Comparison of ENCODE assay signal across 9 cellular contexts in the genomic region with DNA sequence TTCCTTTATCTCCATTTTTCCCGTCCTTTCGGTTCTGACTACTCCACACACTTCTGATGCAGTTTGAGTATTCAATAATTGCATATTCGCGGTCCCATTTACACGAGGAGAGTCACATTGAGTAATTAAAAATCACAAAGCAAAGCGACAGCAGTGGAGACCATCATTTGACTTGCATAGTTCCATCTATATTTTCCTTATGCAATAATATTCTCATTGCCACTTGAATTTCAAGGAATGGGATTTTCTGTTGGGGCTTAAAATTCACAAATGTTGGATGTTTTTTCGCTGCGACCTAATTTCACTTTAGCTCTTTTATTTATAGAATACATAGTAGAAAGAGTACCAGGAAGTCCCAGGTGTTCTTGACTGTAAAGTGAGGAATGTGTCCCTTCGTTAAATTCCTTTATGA.
DNase-seq lines count a peak whose midpoint lies in the region; ATAC-seq, FAIRE-seq and TF ChIP-seq lines count a peak whose summit lies in the region.
"Had no signal": no experiment of that assay in that cellular context is flagged by ENCODE, and none has a peak within 500 bp of the region (broad histone marks: within the 10 kb centered on the region; RNA-seq: fewer than 3 reads in every experiment).

No MANE protein-coding gene starts in this region.

- TF ChIP-seq EP300 in sigmoid colon (IDR thresholded peaks at IDR 0.05) = no peak

- 51 to 70% methylated on average over 9 of the region's 9 CpGs for WGBS in sigmoid colon, 2 donors

- FAIRE-seq in GM12892 (lab: Jason Lieb, UNC) = peak; percentile 24
- FAIRE-seq: TTC549 had no signal

- H3K27me3 Mint-ChIP-seq in T-helper 17 cell = no peaks in the 10 kb centered on the region

- H3K27ac Mint-ChIP-seq in T-helper 17 cell = peak overlapping the region; percentile 96

- H3K36me3 ChIP-seq in sigmoid colon = no peaks in the 10 kb centered on the region

- H3K27ac ChIP-seq in sigmoid colon = peak overlapping the region; percentile 82 to 88 (median 84)

- H3K4me1 ChIP-seq in sigmoid colon = peaks cover 0 to 14% (median 12%) of the 10 kb centered on the region in 4 donors

- H3K27me3 ChIP-seq in sigmoid colon = no peaks in the 10 kb centered on the region

- no peak for TF ChIP-seq POLR2A in GM12892 (IDR thresholded peaks at IDR 0.05; ENCODE audit: low read depth, low read length)
- no peak for TF ChIP-seq POLR2A in sigmoid colon (IDR thresholded peaks at IDR 0.05)

- H3K4me1 Mint-ChIP-seq in T-helper 17 cell = peaks cover 20% of the 10 kb centered on the region

- ATAC-seq in T-helper 17 cell = no peak
- ATAC-seq in GM18867 (IDR thresholded peaks at IDR 0.05; ENCODE audit: unreplicated experiment) = no peak
- no peak for ATAC-seq in GM19455 (IDR thresholded peaks at IDR 0.05; ENCODE audit: unreplicated experiment)

- H3K9me3 ChIP-seq in T-helper 17 cell (ENCODE audit: control insufficient read depth, low read length, poor library complexity, severe bottlenecking) = no peaks in the 10 kb centered on the region
- no peaks in the 10 kb centered on the region for H3K9me3 ChIP-seq in sigmoid colon

- intact Hi-C loops in sigmoid colon (cut with DNase I) = loop anchor here (5.0 kb wide), 1 partner anchor 184 kb away; no protein-coding TSS in a partner anchor

- TF ChIP-seq CTCF in fibroblast of the aortic adventitia (IDR thresholded peaks at IDR 0.05; ENCODE audit: insufficient read depth, low read length) (no peak), sigmoid colon (IDR thresholded peaks at IDR 0.05) (no peak)

- peak overlapping the region; percentile 76 for H3K4me3 ChIP-seq in fibroblast of the aortic adventitia (ENCODE audit: low read depth, low read length)
- peak overlapping the region in 3 of 4 donors; percentile 70 to 84 (median 83) for H3K4me3 ChIP-seq in sigmoid colon

- DNase-seq in GM12892 (ENCODE audit: insufficient read length) (no peak), T-helper 17 cell (no peak), fibroblast of the aortic adventitia (ENCODE audit: low read depth) (no peak), sigmoid colon (no peak), RKO (ENCODE audit: low spot score) (no peak), Ammon's horn (ENCODE audit: low spot score) (no peak)

- H3K36me3 Mint-ChIP-seq in T-helper 17 cell (ENCODE audit: low read depth) = peaks cover 4% of the 10 kb centered on the region

- peak overlapping the region; percentile 98 for H3K4me3 Mint-ChIP-seq in T-helper 17 cell
